Comparison of ENCODE assay signal across 13 cellular contexts in the genomic region with DNA sequence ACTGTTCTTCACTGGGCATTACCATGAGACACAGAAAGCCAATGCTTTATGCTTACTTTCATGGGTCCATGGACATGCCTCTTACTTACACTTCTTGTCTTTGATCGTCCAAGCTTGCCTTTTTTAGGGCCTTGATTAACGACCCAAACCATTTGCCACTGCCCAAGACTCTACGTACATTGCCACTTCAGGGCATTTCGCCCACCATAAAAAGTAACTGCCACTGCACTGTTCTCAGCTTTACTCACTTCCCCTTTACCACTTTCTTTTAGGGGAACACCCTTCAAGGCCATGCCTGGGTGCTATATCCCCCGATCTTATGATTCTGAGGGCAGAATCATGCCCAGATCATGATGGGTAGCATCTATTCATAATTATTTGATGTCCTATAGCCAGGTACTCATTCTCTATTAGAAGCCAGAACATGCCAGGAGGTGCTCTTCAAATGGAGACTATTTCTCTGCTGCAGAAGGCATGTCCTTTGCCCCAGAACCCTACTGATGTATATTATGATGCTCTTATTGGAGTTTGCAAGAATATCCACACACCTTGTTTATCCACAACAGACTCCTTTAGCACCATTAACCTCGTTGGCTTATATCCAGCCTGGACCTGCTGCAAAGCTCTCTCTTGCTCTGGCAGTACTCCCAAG.
DNase-seq lines count a peak whose midpoint lies in the region; ATAC-seq and TF ChIP-seq lines count a peak whose summit lies in the region.
"Had no signal": no experiment of that assay in that cellular context is flagged by ENCODE, and none has a peak within 500 bp of the region (broad histone marks: within the 10 kb centered on the region; RNA-seq: fewer than 3 reads in every experiment).

No MANE protein-coding gene starts in this region.

- no peaks in the 10 kb centered on the region for H3K36me3 Mint-ChIP-seq in Caco-2 (ENCODE audit: insufficient read depth, unreplicated experiment)
- H3K36me3 Mint-ChIP-seq: naive thymus-derived CD4-positive, alpha-beta T cell had no signal

- H3K9me3 Mint-ChIP-seq in Caco-2 (ENCODE audit: unreplicated experiment), result no peaks in the 10 kb centered on the region

- H3K27ac ChIP-seq in heart right ventricle (no peak overlapping the region), WERI-Rb-1 (no peak overlapping the region)

- H3K4me3 ChIP-seq in heart right ventricle, result no peak overlapping the region
- H3K4me3 ChIP-seq in Caco-2 (ENCODE audit: low read depth, low read length), result no peak overlapping the region
- no peak overlapping the region for H3K4me3 ChIP-seq in WERI-Rb-1 (ENCODE audit: low read depth, low read length)

- H3K9me3 ChIP-seq in heart right ventricle (no peaks in the 10 kb centered on the region), Caco-2 (no peaks in the 10 kb centered on the region), WERI-Rb-1 (ENCODE audit: severe bottlenecking) (no peaks in the 10 kb centered on the region)

- intact Hi-C loops in heart right ventricle (cut with DNase I), result no loop called here
- intact Hi-C loops in Caco-2 (cut with micrococcal nuclease; ENCODE audit: unreplicated experiment), result no loop called here

- CTCF ChIA-PET in Caco-2 (lab: Charles Lee), result interaction anchor here (0.5 kb wide), 1 partner anchor 68 kb away, joined by 5 read pairs; no protein-coding TSS in a partner anchor

- H3K27ac Mint-ChIP-seq in Caco-2 (ENCODE audit: unreplicated experiment), result no peak overlapping the region
- H3K27ac Mint-ChIP-seq: stimulated activated naive CD8-positive, alpha-beta T cell treated with anti-CD3 and anti-CD28 coated beads, Interleukin-15, Interleukin-2, amounts not matched to agents 100 ng/mL and 50 ng/mL, for 24 hours had no signal

- ATAC-seq in GM18870 (IDR thresholded peaks at IDR 0.05; ENCODE audit: unreplicated experiment), result peak; percentile 72
- ATAC-seq in GM21528 (IDR thresholded peaks at IDR 0.05; ENCODE audit: low FRiP score, unreplicated experiment), result peak; percentile 79
- peak; percentile 74 for ATAC-seq in HG03135 (IDR thresholded peaks at IDR 0.05; ENCODE audit: unreplicated experiment)
- no peak for ATAC-seq in heart right ventricle
- ATAC-seq: naive thymus-derived CD4-positive, alpha-beta T cell had no signal

- TF ChIP-seq CTCF in heart right ventricle (IDR thresholded peaks at IDR 0.05) (no peak), Caco-2 (IDR thresholded peaks at IDR 0.05; ENCODE audit: insufficient read depth in 1 of 2, low read depth in 1 of 2, low read length in 1 of 2, severe bottlenecking in 1 of 2, unreplicated experiment in 1 of 2) (no peak), WERI-Rb-1 (IDR thresholded peaks at IDR 0.05; ENCODE audit: low read depth, low read length) (no peak)

- POLR2A ChIA-PET in Caco-2 (lab: Charles Lee), result no interaction called here

- 89 to 92% methylated on average over 6 of the region's 6 CpGs for WGBS in heart right ventricle, 2 donors

- H3K4me1 Mint-ChIP-seq in Caco-2 (ENCODE audit: low read depth, unreplicated experiment), result peaks cover 11% of the 10 kb centered on the region

- H3K36me3 ChIP-seq in heart right ventricle (no peaks in the 10 kb centered on the region), Caco-2 (ENCODE audit: control insufficient read depth, insufficient read depth, low read length) (no peaks in the 10 kb centered on the region), WERI-Rb-1 (no peaks in the 10 kb centered on the region)

- BruUV-seq in Caco-2 (replicated peaks; lab: Mats Ljungman, UMichigan), result no TSS peak

- peak; percentile 21 for DNase-seq in cerebellar cortex (ENCODE audit: low spot score)
- no peak for DNase-seq in heart right ventricle
- no peak for DNase-seq in Caco-2
- DNase-seq in WERI-Rb-1, result no peak
- DNase-seq in hypothalamus (lab: John Stamatoyannopoulos, UW), result no peak
- DNase-seq: Calu3; naive thymus-derived CD4-positive, alpha-beta T cell; NCI-H510A treated with DMSO at 0.1 percent for 48 hours; T-helper 2 cell had no signal

- peaks cover 0 to 3% (median 0%) of the 10 kb centered on the region in 9 donors for H3K4me1 ChIP-seq in heart right ventricle
- H3K4me1 ChIP-seq in Caco-2, result peaks cover 9% of the 10 kb centered on the region

- H3K27me3 Mint-ChIP-seq in Caco-2 (ENCODE audit: insufficient read depth, unreplicated experiment), result no peaks in the 10 kb centered on the region

- H3K27me3 ChIP-seq in heart right ventricle, result no peaks in the 10 kb centered on the region
- no peaks in the 10 kb centered on the region for H3K27me3 ChIP-seq in Caco-2 (replicated peaks; ENCODE audit: control insufficient read depth, insufficient read depth, low read length)
- H3K27me3 ChIP-seq in WERI-Rb-1 (ENCODE audit: insufficient read depth, low read depth, severe bottlenecking), result no peaks in the 10 kb centered on the region

- H3K4me3 Mint-ChIP-seq in Caco-2 (ENCODE audit: unreplicated experiment), result no peak overlapping the region
- H3K4me3 Mint-ChIP-seq: naive thymus-derived CD4-positive, alpha-beta T cell; stimulated activated naive CD8-positive, alpha-beta T cell treated with anti-CD3 and anti-CD28 coated beads, Interleukin-15, Interleukin-2, amounts not matched to agents 100 ng/mL and 50 ng/mL, for 24 hours had no signal

Comparison
In these comparisons a context has a peak if more than half of its experiments do, and no peak if none do; other contexts are left out.
1. ATAC-seq: peak in GM18870 (single experiment), GM21528 (single experiment) and HG03135 (single experiment); none in heart right ventricle (0 of 8).